Comparison of ENCODE assay signal across 20 cellular contexts in genomic region chr2:101792208-101792607, GRCh38.
"Had no signal": no experiment of that assay in that cellular context is flagged by ENCODE, and none has a peak within 500 bp of the region (broad histone marks: within the 10 kb centered on the region; RNA-seq: fewer than 3 reads in every experiment).

No MANE protein-coding gene starts in this region.

- H3K36me3 ChIP-seq: gastrocnemius medialis, sigmoid colon, transverse colon, uterus had no signal

- H3K4me3 ChIP-seq: gastrocnemius medialis, heart right ventricle, sigmoid colon, spleen, transverse colon, uterus had no signal

- H3K27me3 Mint-ChIP-seq: activated CD4-positive, alpha-beta T cell treated with anti-CD3 and anti-CD28 coated beads for 36 hours; activated naive CD8-positive, alpha-beta T cell treated with anti-CD3 and anti-CD28 coated beads for 36 hours had no signal

- H3K4me1 ChIP-seq: uterus had no signal

- H3K27ac ChIP-seq: parathyroid adenoma had no signal

- DNase-seq: activated CD4-positive, alpha-beta T cell treated with anti-CD3 and anti-CD28 coated beads for 36 hours; activated CD4-positive, alpha-beta T cell treated with anti-CD3 and anti-CD28 coated beads, Interleukin-2, amount 50 U/mL, for 48 hours; activated gamma-delta T cell treated with Interleukin-2 at 50 U/mL for 16 hours; activated naive CD8-positive, alpha-beta T cell treated with anti-CD3 and anti-CD28 coated beads for 36 hours; amniotic stem cell; gastrocnemius medialis; heart right ventricle; immature natural killer cell; kidney glomerular epithelial cell; left ventricle myocardium superior; mesendoderm; natural killer cell; sigmoid colon; spleen; stimulated activated CD4-positive, alpha-beta T cell treated with anti-CD3 and anti-CD28 coated beads, Interleukin-4, amount 100 ng/mL, for 4 hours; stimulated activated naive CD4-positive, alpha-beta T cell; transverse colon; uterus had no signal

- H3K27ac Mint-ChIP-seq: activated CD4-positive, alpha-beta T cell treated with anti-CD3 and anti-CD28 coated beads for 36 hours; activated naive CD8-positive, alpha-beta T cell treated with anti-CD3 and anti-CD28 coated beads for 36 hours; activated T-helper 1 cell treated with anti-CD3 and anti-CD28 coated beads, Interleukin-12 subunit alpha, Interleukin-12 subunit beta, Interleukin-2, Interleukin-4 antibody, amounts not matched to agents 30 ng/mL and 10 ng/mL and 1 ng/mL, durations not matched to agents 14 hours and 24 hours and 36 hours; immature natural killer cell; natural killer cell had no signal

- H3K9me3 Mint-ChIP-seq: activated naive CD8-positive, alpha-beta T cell treated with anti-CD3 and anti-CD28 coated beads for 36 hours; activated T-helper 1 cell treated with anti-CD3 and anti-CD28 coated beads, Interleukin-12 subunit alpha, Interleukin-12 subunit beta, Interleukin-2, Interleukin-4 antibody, amounts not matched to agents 30 ng/mL and 10 ng/mL and 1 ng/mL, durations not matched to agents 14 hours and 24 hours and 36 hours; immature natural killer cell; natural killer cell had no signal

- H3K4me3 Mint-ChIP-seq: activated CD4-positive, alpha-beta T cell treated with anti-CD3 and anti-CD28 coated beads for 36 hours; activated naive CD8-positive, alpha-beta T cell treated with anti-CD3 and anti-CD28 coated beads for 36 hours; activated T-helper 1 cell treated with anti-CD3 and anti-CD28 coated beads, Interleukin-12 subunit alpha, Interleukin-12 subunit beta, Interleukin-2, Interleukin-4 antibody, amounts not matched to agents 30 ng/mL and 10 ng/mL and 1 ng/mL, durations not matched to agents 14 hours and 24 hours and 36 hours; immature natural killer cell; natural killer cell had no signal

- H3K9ac ChIP-seq: parathyroid adenoma had no signal

- H2AFZ ChIP-seq: parathyroid adenoma had no signal

- H3K36me3 Mint-ChIP-seq: natural killer cell had no signal

- ATAC-seq: activated CD4-positive, alpha-beta T cell treated with anti-CD3 and anti-CD28 coated beads for 36 hours; gastrocnemius medialis; heart right ventricle; left ventricle myocardium superior; natural killer cell had no signal

- H3K9me3 ChIP-seq: gastrocnemius medialis, heart right ventricle, sigmoid colon, spleen, transverse colon, uterus had no signal

- H3K27me3 ChIP-seq: gastrocnemius medialis, heart right ventricle, sigmoid colon, spleen, transverse colon, uterus had no signal
